ENCODE assay signal across 14 cellular contexts in the genomic region with DNA sequence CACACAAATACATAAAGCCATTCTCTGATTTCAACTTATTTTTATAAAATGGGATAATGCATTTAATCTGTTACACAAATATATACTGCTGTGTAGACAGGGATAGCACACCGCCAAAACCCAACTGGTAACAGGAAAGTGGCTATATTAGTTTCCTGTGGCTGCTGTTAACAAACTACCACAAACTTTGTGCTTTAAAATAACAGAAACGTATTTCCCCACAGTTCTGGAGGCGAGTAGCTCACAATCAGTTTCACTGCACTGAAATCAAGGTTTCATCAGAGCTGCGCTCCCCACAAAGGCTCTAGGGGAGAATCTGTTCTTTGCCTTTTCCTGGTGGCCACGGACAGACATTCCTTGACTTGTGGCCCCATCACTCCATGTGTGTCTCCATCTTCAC.
DNase-seq lines count a peak whose midpoint lies in the region; TF ChIP-seq lines count a peak whose summit lies in the region.
"Had no signal": no experiment of that assay in that cellular context is flagged by ENCODE, and none has a peak within 500 bp of the region (broad histone marks: within the 10 kb centered on the region; RNA-seq: fewer than 3 reads in every experiment).

No MANE protein-coding gene starts in this region.

- peak overlapping the region; percentile 65 for H3K27ac ChIP-seq in KOPT-K1 (ENCODE audit: low read depth, low read length, poor library complexity, severe bottlenecking)
- no peak overlapping the region for H3K27ac ChIP-seq in WERI-Rb-1
- no peak overlapping the region for H3K27ac ChIP-seq in adrenal gland
- H3K27ac ChIP-seq: A549 had no signal

- H3K4me3 ChIP-seq in WERI-Rb-1 (ENCODE audit: low read depth, low read length): no peak overlapping the region
- H3K4me3 ChIP-seq in adrenal gland: no peak overlapping the region
- H3K4me3 ChIP-seq: A549, K562 had no signal

- H3K36me3 Mint-ChIP-seq in activated naive CD4-positive, alpha-beta T cell treated with anti-CD3 and anti-CD28 coated beads, Interleukin-2, amount 50 U/mL, for 24 hours: peaks cover 2% of the 10 kb centered on the region
- H3K36me3 Mint-ChIP-seq in activated T-helper 1 cell treated with anti-CD3 and anti-CD28 coated beads, Interleukin-12 subunit alpha, Interleukin-12 subunit beta, Interleukin-2, Interleukin-4 antibody, amounts not matched to agents 30 ng/mL and 10 ng/mL and 1 ng/mL, durations not matched to agents 14 hours and 24 hours and 36 hours (ENCODE audit: low read depth): peaks cover 9% of the 10 kb centered on the region

- H3K27ac Mint-ChIP-seq in activated naive CD4-positive, alpha-beta T cell treated with anti-CD3 and anti-CD28 coated beads, Interleukin-2, amount 50 U/mL, for 24 hours: peak overlapping the region; percentile 31
- H3K27ac Mint-ChIP-seq in activated T-helper 1 cell treated with anti-CD3 and anti-CD28 coated beads, Interleukin-12 subunit alpha, Interleukin-12 subunit beta, Interleukin-2, Interleukin-4 antibody, amounts not matched to agents 30 ng/mL and 10 ng/mL and 1 ng/mL, durations not matched to agents 14 hours and 24 hours and 36 hours: peak overlapping the region; percentile 59

- H3K4me3 Mint-ChIP-seq in activated naive CD4-positive, alpha-beta T cell treated with anti-CD3 and anti-CD28 coated beads, Interleukin-2, amount 50 U/mL, for 24 hours: peak overlapping the region; percentile 47
- peak overlapping the region; percentile 19 for H3K4me3 Mint-ChIP-seq in activated T-helper 1 cell treated with anti-CD3 and anti-CD28 coated beads, Interleukin-12 subunit alpha, Interleukin-12 subunit beta, Interleukin-2, Interleukin-4 antibody, amounts not matched to agents 30 ng/mL and 10 ng/mL and 1 ng/mL, durations not matched to agents 14 hours and 24 hours and 36 hours

- no peaks in the 10 kb centered on the region for H3K4me1 ChIP-seq in adrenal gland (replicated peaks in 1 of 2)

- H3K36me3 ChIP-seq in KOPT-K1 (ENCODE audit: insufficient read depth, low read length) (no peaks in the 10 kb centered on the region), WERI-Rb-1 (no peaks in the 10 kb centered on the region), adrenal gland (replicated peaks in 1 of 2) (no peaks in the 10 kb centered on the region)

- intact Hi-C loops in activated T-helper 1 cell treated with anti-CD3 and anti-CD28 coated beads, Interleukin-12 subunit alpha, Interleukin-12 subunit beta, Interleukin-2, Interleukin-4 antibody, amounts not matched to agents 30 ng/mL and 10 ng/mL and 1 ng/mL, durations not matched to agents 14 hours and 24 hours and 36 hours (cut with micrococcal nuclease): loop anchor here (2.0 to 5.0 kb wide), 2 partner anchors 23 to 34 kb away; no protein-coding TSS in a partner anchor
- intact Hi-C loops in adrenal gland (cut with DNase I): no loop called here

- TF ChIP-seq CTCF in WERI-Rb-1 (IDR thresholded peaks at IDR 0.05; ENCODE audit: low read depth, low read length): no peak
- TF ChIP-seq CTCF in adrenal gland (IDR thresholded peaks at IDR 0.05): no peak

- no peaks in the 10 kb centered on the region for H3K27me3 Mint-ChIP-seq in activated naive CD4-positive, alpha-beta T cell treated with anti-CD3 and anti-CD28 coated beads, Interleukin-2, amount 50 U/mL, for 24 hours
- no peaks in the 10 kb centered on the region for H3K27me3 Mint-ChIP-seq in activated T-helper 1 cell treated with anti-CD3 and anti-CD28 coated beads, Interleukin-12 subunit alpha, Interleukin-12 subunit beta, Interleukin-2, Interleukin-4 antibody, amounts not matched to agents 30 ng/mL and 10 ng/mL and 1 ng/mL, durations not matched to agents 14 hours and 24 hours and 36 hours (ENCODE audit: insufficient read depth)
- H3K27me3 Mint-ChIP-seq: CD8-positive, alpha-beta memory T cell had no signal

- H3K9me3 ChIP-seq in KOPT-K1 (ENCODE audit: insufficient read depth, low read length, poor library complexity, severe bottlenecking): peaks cover under 1% of the 10 kb centered on the region
- H3K9me3 ChIP-seq in WERI-Rb-1 (ENCODE audit: severe bottlenecking): no peaks in the 10 kb centered on the region
- no peaks in the 10 kb centered on the region for H3K9me3 ChIP-seq in adrenal gland (replicated peaks in 1 of 3)
- H3K9me3 ChIP-seq: A549 had no signal

- TF ChIP-seq POLR2A in adrenal gland (IDR thresholded peaks at IDR 0.05): no peak

- H3K4me1 Mint-ChIP-seq in activated naive CD4-positive, alpha-beta T cell treated with anti-CD3 and anti-CD28 coated beads, Interleukin-2, amount 50 U/mL, for 24 hours: peaks cover 88% of the 10 kb centered on the region
- H3K4me1 Mint-ChIP-seq in activated T-helper 1 cell treated with anti-CD3 and anti-CD28 coated beads, Interleukin-12 subunit alpha, Interleukin-12 subunit beta, Interleukin-2, Interleukin-4 antibody, amounts not matched to agents 30 ng/mL and 10 ng/mL and 1 ng/mL, durations not matched to agents 14 hours and 24 hours and 36 hours (ENCODE audit: low read depth): peaks cover 73% of the 10 kb centered on the region

- H3K9me3 Mint-ChIP-seq in activated naive CD4-positive, alpha-beta T cell treated with anti-CD3 and anti-CD28 coated beads, Interleukin-2, amount 50 U/mL, for 24 hours: no peaks in the 10 kb centered on the region
- no peaks in the 10 kb centered on the region for H3K9me3 Mint-ChIP-seq in activated T-helper 1 cell treated with anti-CD3 and anti-CD28 coated beads, Interleukin-12 subunit alpha, Interleukin-12 subunit beta, Interleukin-2, Interleukin-4 antibody, amounts not matched to agents 30 ng/mL and 10 ng/mL and 1 ng/mL, durations not matched to agents 14 hours and 24 hours and 36 hours
- H3K9me3 Mint-ChIP-seq: CD8-positive, alpha-beta memory T cell had no signal

- H3K27me3 ChIP-seq in WERI-Rb-1 (ENCODE audit: insufficient read depth, low read depth, severe bottlenecking) (no peaks in the 10 kb centered on the region), adrenal gland (no peaks in the 10 kb centered on the region)

- 88 to 97% (median 92%) methylated on average over 5 of the region's 5 CpGs for WGBS in adrenal gland, 4 donors

- DNase-seq in activated naive CD4-positive, alpha-beta T cell treated with anti-CD3 and anti-CD28 coated beads, Interleukin-2, amount 50 U/mL, for 16 hours: no peak
- DNase-seq in activated T-helper 1 cell treated with anti-CD3 and anti-CD28 coated beads, Interleukin-12 subunit alpha, Interleukin-12 subunit beta, Interleukin-2, Interleukin-4 antibody, amounts not matched to agents 30 ng/mL and 10 ng/mL and 1 ng/mL, durations not matched to agents 14 hours and 24 hours and 36 hours (ENCODE audit: low spot score): no peak
- no peak for DNase-seq in WERI-Rb-1
- no peak for DNase-seq in NCI-H187 (lab: John Stamatoyannopoulos, UW)
- DNase-seq in adrenal gland: no peak
- DNase-seq: CD8-positive, alpha-beta memory T cell; NCI-H1417 treated with DMSO at 0.1 percent for 48 hours; NCI-H1930; NCI-H226; NCI-H524 treated with DMSO at 0.1 percent for 48 hours had no signal
